8 cellular contexts compared by ENCODE assay signal in genomic region chr2:129923265-129924141, GRCh38. TPM values are rescaled to one million over a fixed set of nuclear protein-coding genes. Genes with fewer than 3 reads are reported as not detected.
DNase-seq lines count a peak whose midpoint lies in the region; ATAC-seq and TF ChIP-seq lines count a peak whose summit lies in the region.

No MANE protein-coding gene starts in this region.

- ATAC-seq in HG03457 (IDR thresholded peaks at IDR 0.05; ENCODE audit: unreplicated experiment), result no peak

- in situ Hi-C loops in brain microvascular endothelial cell (cut with HindIII; ENCODE audit: low pct_ligation_motif_present, low sequenced_read_pairs), result no loop called here

- peaks cover 10% of the 10 kb centered on the region for H3K4me1 ChIP-seq in testis

- 3% methylated on average over 15 to 29 of the region's 30 CpGs for WGBS in testis, 2 donors

- H3K27me3 ChIP-seq in HL-60 (ENCODE audit: insufficient read depth, poor library complexity, severe bottlenecking) (no peaks in the 10 kb centered on the region), brain microvascular endothelial cell (replicated peaks) (no peaks in the 10 kb centered on the region), kidney epithelial cell (ENCODE audit: control insufficient read depth, insufficient read depth, low read length) (peaks cover 14% of the 10 kb centered on the region), testis (no peaks in the 10 kb centered on the region)

- TF ChIP-seq POLR2A in testis (IDR thresholded peaks at IDR 0.05), result no peak

- intact Hi-C loops in testis (cut with DNase I; ENCODE audit: low total_unique reads), result no loop called here

- DNase-seq in DMS 273 treated with DMSO at 0.1 percent for 48 hours (lab: John Stamatoyannopoulos, UW) (peak; percentile 6), HL-60 (ENCODE audit: low read depth in 1 of 2, low spot score in 1 of 2) (peak; percentile 4 to 21), NOMO-1 (lab: John Stamatoyannopoulos, UW; ENCODE audit: unreplicated experiment in 2 of 2) (peak; percentile 24 to 37), brain microvascular endothelial cell (peak; percentile 55), kidney epithelial cell (ENCODE audit: low read depth) (no peak), testis (peak; percentile 44)
- DNase-seq in stimulated activated naive CD4-positive, alpha-beta T cell (lab: John Stamatoyannopoulos, UW), result no peak

- H3K9me3 ChIP-seq in testis, result no peaks in the 10 kb centered on the region

- no peak overlapping the region for H3K4me3 ChIP-seq in HL-60 (replicated peaks; ENCODE audit: insufficient read depth, low read length)
- H3K4me3 ChIP-seq in brain microvascular endothelial cell (ENCODE audit: low read depth, low read length), result no peak overlapping the region
- no peak overlapping the region for H3K4me3 ChIP-seq in kidney epithelial cell (ENCODE audit: low read depth, low read length)
- peak overlapping the region in 1 of 2 donors; percentile 2 for H3K4me3 ChIP-seq in testis

- no peaks in the 10 kb centered on the region for H3K36me3 ChIP-seq in brain microvascular endothelial cell (replicated peaks)
- H3K36me3 ChIP-seq in kidney epithelial cell (ENCODE audit: control insufficient read depth, insufficient read depth, low read length), result no peaks in the 10 kb centered on the region
- no peaks in the 10 kb centered on the region for H3K36me3 ChIP-seq in testis (ENCODE audit: low read depth, missing control alignments)

- TF ChIP-seq CTCF in HL-60 (IDR thresholded peaks at IDR 0.05; ENCODE audit: insufficient read depth, low read length) (peak; percentile 17), brain microvascular endothelial cell (IDR thresholded peaks at IDR 0.05; ENCODE audit: low read depth, low read length, missing control alignments) (peak; percentile 56), kidney epithelial cell (IDR thresholded peaks at IDR 0.05; ENCODE audit: insufficient read depth, low read length, poor library complexity, severe bottlenecking) (peak; percentile 47), testis (IDR thresholded peaks at IDR 0.05) (peak in 1 of 3 experiments; percentile 44)

- H3K27ac ChIP-seq in HL-60 (replicated peaks) (no peak overlapping the region), brain microvascular endothelial cell (no peak overlapping the region), testis (no peak overlapping the region)

RNA-seq across cellular contexts. Expression of gene RAB6C, which starts 56.0 kb away (rescaled TPM):
- total RNA-seq in kidney epithelial cell (0.04 and 0.34 TPM in 2 replicates), testis (1 to 10 TPM; 1.9 to 2.6 TPM)
- polyA plus RNA-seq in testis (ENCODE audit: insufficient read depth, low read depth, low replicate concordance), result 1.6 TPM

Comparison
In these comparisons a context has a peak if more than half of its experiments do, and no peak if none do; other contexts are left out.
1. DNase-seq: peak in DMS 273 treated with DMSO at 0.1 percent for 48 hours (single experiment), HL-60 (2 of 2), NOMO-1 (2 of 2), brain microvascular endothelial cell (single experiment) and testis (single experiment); none in kidney epithelial cell (single experiment) and stimulated activated naive CD4-positive, alpha-beta T cell (0 of 6).